Comparison of ENCODE assay signal across 9 cellular contexts in genomic region chr10:62050627-62050924, GRCh38.
DNase-seq lines count a peak whose midpoint lies in the region; ATAC-seq and TF ChIP-seq lines count a peak whose summit lies in the region.
"Had no signal": no experiment of that assay in that cellular context is flagged by ENCODE, and none has a peak within 500 bp of the region (broad histone marks: within the 10 kb centered on the region; RNA-seq: fewer than 3 reads in every experiment).

No MANE protein-coding gene starts in this region.

- H3K4me1 Mint-ChIP-seq in IgD-negative memory B cell (peaks cover 60 to 89% (median 78%) of the 10 kb centered on the region in 3 donors), glutamatergic neuron (ENCODE audit: low read depth, unreplicated experiment) (peaks cover 37% of the 10 kb centered on the region)
- H3K4me1 Mint-ChIP-seq in naive thymus-derived CD8-positive, alpha-beta T cell = peaks cover 20 to 100% (median 74%) of the 10 kb centered on the region in 4 donors

- H3K27ac ChIP-seq in 22Rv1 = peak overlapping the region; percentile 71; the same call in 1 of the 2 replicates
- H3K27ac ChIP-seq in cingulate gyrus (ENCODE audit: low read depth, low read length) = peak overlapping the region; percentile 75

- in situ Hi-C loops in ACHN (cut with HindIII; ENCODE audit: low pct_ligation_motif_present, low pct_unique_long_range_greater_than_20kb, low sequenced_read_pairs) = no loop called here

- H3K9me3 Mint-ChIP-seq in IgD-negative memory B cell = peaks cover 0 to 3% (median 1%) of the 10 kb centered on the region in 3 donors
- H3K9me3 Mint-ChIP-seq in naive thymus-derived CD8-positive, alpha-beta T cell = no peaks in the 10 kb centered on the region
- H3K9me3 Mint-ChIP-seq in glutamatergic neuron (ENCODE audit: unreplicated experiment) = no peaks in the 10 kb centered on the region

- DNase-seq in naive thymus-derived CD8-positive, alpha-beta T cell = no peak
- DNase-seq in glutamatergic neuron (no peak), A172 (ENCODE audit: low spot score) (no peak), ACHN (no peak)
- DNase-seq: DMS79 treated with DMSO at 0.1 percent for 48 hours had no signal

- POLR2A ChIA-PET in naive thymus-derived CD8-positive, alpha-beta T cell (lab: Charles Lee) = no interaction called here

- peak overlapping the region; percentile 81 to 98 (median 96) for H3K27ac Mint-ChIP-seq in IgD-negative memory B cell
- peak overlapping the region in 6 of 10 donors; percentile 11 to 97 (median 78) for H3K27ac Mint-ChIP-seq in naive thymus-derived CD8-positive, alpha-beta T cell
- no peak overlapping the region for H3K27ac Mint-ChIP-seq in glutamatergic neuron (ENCODE audit: unreplicated experiment)

- TF ChIP-seq CTCF in 22Rv1 (IDR thresholded peaks at IDR 0.05) = no peak
- TF ChIP-seq CTCF in glutamatergic neuron (IDR thresholded peaks at IDR 0.05; ENCODE audit: partially characterized antibody, unreplicated experiment) = no peak

- peak overlapping the region; percentile 80 to 96 (median 94) for H3K4me3 Mint-ChIP-seq in IgD-negative memory B cell
- peak overlapping the region in 6 of 10 donors; percentile 18 to 84 (median 72) for H3K4me3 Mint-ChIP-seq in naive thymus-derived CD8-positive, alpha-beta T cell
- no peak overlapping the region for H3K4me3 Mint-ChIP-seq in glutamatergic neuron (ENCODE audit: unreplicated experiment)

- H3K27me3 Mint-ChIP-seq in IgD-negative memory B cell (no peaks in the 10 kb centered on the region), glutamatergic neuron (ENCODE audit: unreplicated experiment) (peaks cover 2% of the 10 kb centered on the region)
- no peaks in the 10 kb centered on the region for H3K27me3 Mint-ChIP-seq in naive thymus-derived CD8-positive, alpha-beta T cell

- H3K36me3 Mint-ChIP-seq in IgD-negative memory B cell (peaks cover 17% of the 10 kb centered on the region), glutamatergic neuron (ENCODE audit: unreplicated experiment) (no peaks in the 10 kb centered on the region)
- peaks cover 6 to 42% (median 34%) of the 10 kb centered on the region in 3 donors for H3K36me3 Mint-ChIP-seq in naive thymus-derived CD8-positive, alpha-beta T cell

- ATAC-seq in naive thymus-derived CD8-positive, alpha-beta T cell = no peak
- no peak for ATAC-seq in HG03457 (IDR thresholded peaks at IDR 0.05; ENCODE audit: unreplicated experiment)
